ENCODE assay signal across 8 cellular contexts in the genomic region with DNA sequence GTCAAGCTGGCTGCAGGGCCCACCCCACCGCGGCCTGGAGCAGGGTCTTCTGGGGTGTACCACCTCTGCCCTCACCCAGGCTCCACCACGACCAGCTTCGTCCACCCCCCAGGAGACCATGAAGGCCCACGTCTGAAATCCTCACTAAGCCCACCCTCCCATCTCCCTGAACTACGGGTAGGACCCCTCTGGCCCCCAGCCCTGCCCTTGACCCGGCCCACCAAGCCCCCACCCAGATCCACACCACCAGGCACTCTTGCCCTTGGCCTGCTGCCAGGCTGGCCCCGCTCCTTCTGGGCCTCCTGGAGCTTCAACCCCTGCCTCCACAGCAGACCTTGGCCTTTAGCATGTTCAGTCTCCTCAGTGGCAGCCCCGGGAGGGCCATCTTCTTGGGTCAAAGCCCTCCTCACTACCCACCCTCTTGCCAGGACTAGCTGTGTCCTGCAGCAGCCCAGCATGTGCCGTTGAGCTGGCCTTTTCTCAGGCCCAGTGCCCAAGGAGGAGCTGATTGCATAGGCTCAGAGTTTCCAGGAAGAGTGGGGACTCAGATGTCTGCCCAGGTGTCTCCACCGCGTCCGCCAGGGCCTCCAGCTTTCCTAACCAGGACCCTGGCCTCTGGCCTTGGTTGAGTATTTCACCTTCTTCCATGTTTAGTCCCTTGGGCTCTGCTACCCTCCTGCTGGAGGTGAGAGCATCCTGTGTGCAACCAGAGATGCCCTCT. TPM values are rescaled to one million over a fixed set of nuclear protein-coding genes. Genes with fewer than 3 reads are reported as not detected.
DNase-seq lines count a peak whose midpoint lies in the region; ATAC-seq, FAIRE-seq and TF ChIP-seq lines count a peak whose summit lies in the region.
"Had no signal": no experiment of that assay in that cellular context is flagged by ENCODE, and none has a peak within 500 bp of the region (broad histone marks: within the 10 kb centered on the region; RNA-seq: fewer than 3 reads in every experiment).

No MANE protein-coding gene starts in this region.

- H3K4me1 ChIP-seq in right atrium auricular region, result peaks cover 0 to 32% of the 10 kb centered on the region in 2 donors
- no peaks in the 10 kb centered on the region for H3K4me1 ChIP-seq in smooth muscle cell (ENCODE audit: low read depth)

- H3K27me3 ChIP-seq in right atrium auricular region (no peaks in the 10 kb centered on the region), smooth muscle cell (ENCODE audit: low read depth) (no peaks in the 10 kb centered on the region), WERI-Rb-1 (ENCODE audit: insufficient read depth, low read depth, severe bottlenecking) (no peaks in the 10 kb centered on the region)

- peak overlapping the region; percentile 88 for H3K4me2 ChIP-seq in smooth muscle cell

- DNase-seq in GM19239 (ENCODE audit: insufficient read length, low spot score), result peak; percentile 20
- DNase-seq in RWPE1 (ENCODE audit: low spot score), result no peak
- peak; percentile 62 for DNase-seq in right atrium auricular region (ENCODE audit: low spot score)
- no peak for DNase-seq in smooth muscle cell (lab: John Stamatoyannopoulos, UW; ENCODE audit: unreplicated experiment)
- no peak for DNase-seq in SIG-M5 (lab: John Stamatoyannopoulos, UW)
- DNase-seq in WERI-Rb-1, result no peak
- DNase-seq: NCI-H1436 had no signal

- H3K36me3 ChIP-seq in right atrium auricular region (no peaks in the 10 kb centered on the region), smooth muscle cell (ENCODE audit: low read depth) (no peaks in the 10 kb centered on the region), WERI-Rb-1 (peaks cover 14% of the 10 kb centered on the region)

- no peak for ATAC-seq in HG03095 (IDR thresholded peaks at IDR 0.05; ENCODE audit: unreplicated experiment)

- H3K27ac ChIP-seq in RWPE1, result peak overlapping the region; percentile 67
- H3K27ac ChIP-seq in right atrium auricular region, result peak overlapping the region in 1 of 2 donors; percentile 35
- H3K27ac ChIP-seq in smooth muscle cell (ENCODE audit: low read depth), result no peak overlapping the region
- no peak overlapping the region; the same call in 1 of the 2 replicates for H3K27ac ChIP-seq in WERI-Rb-1

- POLR2A ChIA-PET in RWPE1 (lab: Yijun Ruan, JAX; ENCODE audit: low non-redundant PET), result no interaction called here

- no peak overlapping the region for H3K9ac ChIP-seq in smooth muscle cell (ENCODE audit: low read depth)

- CTCF ChIA-PET in RWPE1 (lab: Yijun Ruan, JAX), result interaction anchor here (0.5 to 3.7 kb wide), 10 partner anchors 11 to 162 kb away, joined by 3 to 53 read pairs (median 3); no protein-coding TSS in a partner anchor

- no peaks in the 10 kb centered on the region for H3K9me3 ChIP-seq in right atrium auricular region
- no peaks in the 10 kb centered on the region for H3K9me3 ChIP-seq in smooth muscle cell (replicated peaks; ENCODE audit: low read depth)
- H3K9me3 ChIP-seq in WERI-Rb-1 (ENCODE audit: severe bottlenecking), result no peaks in the 10 kb centered on the region

- WGBS in smooth muscle cell (ENCODE audit: low lambda C conversion rate), result 90% methylated on average over 10 of the region's 13 CpGs

- no peak overlapping the region for H2AFZ ChIP-seq in smooth muscle cell (ENCODE audit: low read depth)

- H4K20me1 ChIP-seq in smooth muscle cell (ENCODE audit: low read depth), result no peaks in the 10 kb centered on the region

- FAIRE-seq in GM19239 (lab: Jason Lieb, UNC), result no peak

- peaks cover 8% of the 10 kb centered on the region for H3F3A ChIP-seq in smooth muscle cell (ENCODE audit: low read depth)

- no peaks in the 10 kb centered on the region for H3K79me2 ChIP-seq in smooth muscle cell (ENCODE audit: low read depth)

- TF ChIP-seq CTCF in RWPE1 (conservative IDR thresholded peaks at IDR 0.05; ENCODE audit: low read depth) (no peak), right atrium auricular region (IDR thresholded peaks at IDR 0.05) (no peak), smooth muscle cell (IDR thresholded peaks at IDR 0.05; ENCODE audit: borderline replicate concordance, insufficient read depth, poor library complexity, severe bottlenecking) (no peak), WERI-Rb-1 (IDR thresholded peaks at IDR 0.05; ENCODE audit: low read depth, low read length) (no peak)

- H3K4me3 ChIP-seq in right atrium auricular region, result no peak overlapping the region
- H3K4me3 ChIP-seq in smooth muscle cell, result no peak overlapping the region
- H3K4me3 ChIP-seq in WERI-Rb-1 (ENCODE audit: low read depth, low read length), result no peak overlapping the region

RNA-seq across cellular contexts. Expression of gene SAMD11, which starts 17.8 kb away (rescaled TPM):
- total RNA-seq in right atrium auricular region (1 to 10 TPM; 2.7 to 6.4 TPM), smooth muscle cell (7.5 and 18.0 TPM in 2 replicates)
- polyA plus RNA-seq in smooth muscle cell, result 21.1 and 24.1 TPM in 2 replicates

RNA-seq across cellular contexts. Expression of gene NOC2L, which starts 53.1 kb away (rescaled TPM):
- total RNA-seq in right atrium auricular region (10 to 100 TPM; 29.5 to 38.8 TPM), smooth muscle cell (34.5 and 38.9 TPM in 2 replicates)
- 64.0 and 76.3 TPM in 2 replicates for polyA plus RNA-seq in smooth muscle cell

RNA-seq across cellular contexts. Expression of gene KLHL17, which starts 54.4 kb away (rescaled TPM):
- total RNA-seq in right atrium auricular region (1 to 10 TPM; 2.4 to 2.9 TPM), smooth muscle cell (10.2 and 12.4 TPM in 2 replicates)
- 29.9 and 32.7 TPM in 2 replicates for polyA plus RNA-seq in smooth muscle cell

Comparison
In these comparisons a context has a peak if more than half of its experiments do, and no peak if none do; other contexts are left out.
1. DNase-seq: peak in GM19239 (single experiment) and right atrium auricular region (single experiment); none in RWPE1 (single experiment), smooth muscle cell (single experiment), SIG-M5 (single experiment) and WERI-Rb-1 (single experiment).